ENCODE assay signal across 8 cellular contexts in genomic region chr4:81052119-81053068, GRCh38. TPM values are rescaled to one million over a fixed set of nuclear protein-coding genes. Genes with fewer than 3 reads are reported as not detected.
DNase-seq lines count a peak whose midpoint lies in the region; ATAC-seq and TF ChIP-seq lines count a peak whose summit lies in the region.

No MANE protein-coding gene starts in this region.

- intact Hi-C loops in ovary (cut with DNase I), result loop anchor here in 1 of 4 donors (5.0 kb wide), 1 partner anchor 690 kb away; no protein-coding TSS in a partner anchor

- no peak overlapping the region for H3K4me3 ChIP-seq in fibroblast of the aortic adventitia (ENCODE audit: low read depth, low read length)
- H3K4me3 ChIP-seq in ovary, result no peak overlapping the region

- no peak overlapping the region for H3K27ac Mint-ChIP-seq in activated CD8-positive, alpha-beta T cell treated with anti-CD3 and anti-CD28 coated beads, Interleukin-2, amount 10 ng/mL, durations not matched to agents 7 days and 5 days

- H3K27me3 Mint-ChIP-seq in activated CD8-positive, alpha-beta T cell treated with anti-CD3 and anti-CD28 coated beads, Interleukin-2, amount 10 ng/mL, durations not matched to agents 7 days and 5 days (ENCODE audit: low read depth), result peaks cover 19% of the 10 kb centered on the region

- no peak for TF ChIP-seq POLR2A in ovary (IDR thresholded peaks at IDR 0.05)

- TF ChIP-seq CTCF in fibroblast of the aortic adventitia (IDR thresholded peaks at IDR 0.05; ENCODE audit: insufficient read depth, low read length) (peak; percentile 72), ovary (IDR thresholded peaks at IDR 0.05) (peak in 2 of 3 donors; percentile 46 to 62)

- WGBS in ovary, 3 donors, result 44 to 61% (median 48%) methylated on average over 7 of the region's 7 CpGs

- no peaks in the 10 kb centered on the region for H3K4me1 Mint-ChIP-seq in activated CD8-positive, alpha-beta T cell treated with anti-CD3 and anti-CD28 coated beads, Interleukin-2, amount 10 ng/mL, durations not matched to agents 7 days and 5 days (ENCODE audit: low read depth)

- CTCF ChIA-PET in activated CD8-positive, alpha-beta T cell treated with anti-CD3 and anti-CD28 coated beads, Interleukin-2, amount 10 ng/mL, durations not matched to agents 7 days and 5 days (lab: Charles Lee), result interaction anchor here (0.7 to 1.7 kb wide), 9 partner anchors 11 to 693 kb away, joined by 3 to 4 read pairs (median 3); partner anchors contain the start of gene BMP3

- no peak overlapping the region for H3K4me3 Mint-ChIP-seq in activated CD8-positive, alpha-beta T cell treated with anti-CD3 and anti-CD28 coated beads, Interleukin-2, amount 10 ng/mL, durations not matched to agents 7 days and 5 days

- H3K36me3 ChIP-seq in ovary, result no peaks in the 10 kb centered on the region

- H3K9me3 ChIP-seq in ovary, result no peaks in the 10 kb centered on the region

- peaks cover 8% of the 10 kb centered on the region for H3K4me1 ChIP-seq in ovary (ENCODE audit: insufficient read depth)

- peak; percentile 99 for ATAC-seq in GM18867 (IDR thresholded peaks at IDR 0.05; ENCODE audit: unreplicated experiment)
- ATAC-seq in HG03039 (IDR thresholded peaks at IDR 0.05; ENCODE audit: unreplicated experiment), result peak; percentile 100
- no peak for ATAC-seq in activated CD8-positive, alpha-beta T cell treated with anti-CD3 and anti-CD28 coated beads, Interleukin-2, amount 10 ng/mL, durations not matched to agents 7 days and 5 days

- DNase-seq in CMK (ENCODE audit: low read depth) (peak; percentile 21), NCI-H345 (lab: John Stamatoyannopoulos, UW) (peak; percentile 47), fibroblast of the aortic adventitia (ENCODE audit: low read depth) (peak; percentile 78), ovary (peak; percentile 54 to 81 (median 80))
- DNase-seq in activated CD8-positive, alpha-beta T cell treated with anti-CD3 and anti-CD28 coated beads, Interleukin-2, amount 10 ng/mL, durations not matched to agents 7 days and 5 days, result peak; percentile 48
- no peak for DNase-seq in NK-92 treated with Interleukin-12 subunit alpha and Interleukin-12 subunit beta, amount 100 ng/mL, for 24 hours (lab: John Stamatoyannopoulos, UW)

- H3K27ac ChIP-seq in ovary, result no peak overlapping the region

- no peaks in the 10 kb centered on the region for H3K27me3 ChIP-seq in ovary

- no peaks in the 10 kb centered on the region for H3K36me3 Mint-ChIP-seq in activated CD8-positive, alpha-beta T cell treated with anti-CD3 and anti-CD28 coated beads, Interleukin-2, amount 10 ng/mL, durations not matched to agents 7 days and 5 days (ENCODE audit: low read depth)

- POLR2A ChIA-PET in activated CD8-positive, alpha-beta T cell treated with anti-CD3 and anti-CD28 coated beads, Interleukin-2, amount 10 ng/mL, durations not matched to agents 7 days and 5 days (lab: Charles Lee), result no interaction called here

- H3K9me3 Mint-ChIP-seq in activated CD8-positive, alpha-beta T cell treated with anti-CD3 and anti-CD28 coated beads, Interleukin-2, amount 10 ng/mL, durations not matched to agents 7 days and 5 days (ENCODE audit: insufficient read depth), result no peaks in the 10 kb centered on the region

- no peak for TF ChIP-seq EP300 in ovary (IDR thresholded peaks at IDR 0.05)

RNA-seq across cellular contexts. Expression of gene BMP3, which starts 21.9 kb away (rescaled TPM):
- total RNA-seq in activated CD8-positive, alpha-beta T cell treated with anti-CD3 and anti-CD28 coated beads, Interleukin-2, amount 10 ng/mL, durations not matched to agents 7 days and 5 days, result not detected
- total RNA-seq in fibroblast of the aortic adventitia (ENCODE audit: low replicate concordance) (0.18 TPM in 1 of 2 replicates, not detected in the other), ovary (10 to 100 TPM in 1 of 7 donors, 1 to 10 TPM in 5, under 1 TPM in 1; 0.56 to 10.1 (median 2.3) TPM)
- polyA plus RNA-seq in ovary, result 1 to 10 TPM; 7.8 to 7.9 TPM
